Comparison of ENCODE assay signal across 2 cellular contexts in genomic region chr1:205183676-205184335, GRCh38.
TF ChIP-seq lines count a peak whose summit lies in the region.

No MANE protein-coding gene starts in this region.

TF ChIP-seq in GM23338, 12 proteins besides CTCF, POLR2A, EP300 and RAD21 (continued from another document):
- TF ChIP-seq ZNF462 (CRISPR knock-in tag; IDR thresholded peaks at IDR 0.05) (no peak), EZH2 (IDR thresholded peaks at IDR 0.05; ENCODE audit: low read depth, unreplicated experiment) (no peak), ZNF331 (CRISPR knock-in tag; IDR thresholded peaks at IDR 0.05; ENCODE audit: low read depth) (no peak), ETS1 (IDR thresholded peaks at IDR 0.05) (no peak), POLR2AphosphoS5 (IDR thresholded peaks at IDR 0.05; ENCODE audit: low read depth) (no peak), EZH2phosphoT487 (IDR thresholded peaks at IDR 0.05; ENCODE audit: unreplicated experiment) (no peak), STAT1 (IDR thresholded peaks at IDR 0.05; ENCODE audit: unreplicated experiment) (no peak), NANOG (IDR thresholded peaks at IDR 0.05; ENCODE audit: borderline replicate concordance) (no peak)

TF ChIP-seq in WTC11, 78 proteins besides CTCF, POLR2A, EP300 and RAD21 (continued from another document):
- no peak for TF ChIP-seq ZNF396 (CRISPR knock-in tag; IDR thresholded peaks at IDR 0.05; ENCODE audit: borderline replicate concordance)
- TF ChIP-seq ATF6 (CRISPR knock-in tag; IDR thresholded peaks at IDR 0.05): no peak
- TF ChIP-seq SMAD4 (CRISPR knock-in tag; IDR thresholded peaks at IDR 0.05): no peak
- no peak for TF ChIP-seq GTF2I (CRISPR knock-in tag; conservative IDR thresholded peaks at IDR 0.05)
- no peak for TF ChIP-seq ZNF532 (CRISPR knock-in tag; IDR thresholded peaks at IDR 0.05; ENCODE audit: borderline replicate concordance)
- TF ChIP-seq USF1 (CRISPR knock-in tag; IDR thresholded peaks at IDR 0.05): no peak
- TF ChIP-seq ZNF232 (CRISPR knock-in tag; IDR thresholded peaks at IDR 0.05): no peak
- no peak for TF ChIP-seq NFE2L1 (CRISPR knock-in tag; IDR thresholded peaks at IDR 0.05)
- TF ChIP-seq FOXJ3 (CRISPR knock-in tag; IDR thresholded peaks at IDR 0.05; ENCODE audit: borderline replicate concordance): no peak
- TF ChIP-seq CREB1 (CRISPR knock-in tag; IDR thresholded peaks at IDR 0.05): no peak
TF ChIP-seq in WTC11: peak in this region for 0.
